ENCODE assay signal across 21 cellular contexts in genomic region chr3:37255990-37256308, GRCh38. TPM values are rescaled to one million over a fixed set of nuclear protein-coding genes. Genes with fewer than 3 reads are reported as not detected.
A peak's percentile ranks its signal among the peaks of the same experiment; 100 is the strongest.
DNase-seq lines count a peak whose midpoint lies in the region; FAIRE-seq and TF ChIP-seq lines count a peak whose summit lies in the region.
"Had no signal": no experiment of that assay in that cellular context is flagged by ENCODE, and none has a peak within 500 bp of the region (broad histone marks: within the 10 kb centered on the region; RNA-seq: fewer than 3 reads in every experiment).

No MANE protein-coding gene starts in this region.

- no peak overlapping the region for H3K27ac ChIP-seq in small intestine (ENCODE audit: low read depth in 1 of 2, low read length in 1 of 2)
- H3K27ac ChIP-seq: colonic mucosa had no signal

- no peaks in the 10 kb centered on the region for H3K9me3 Mint-ChIP-seq in HFFc6
- H3K9me3 Mint-ChIP-seq in nephron progenitor cell, result no peaks in the 10 kb centered on the region
- H3K9me3 Mint-ChIP-seq: T-helper 2 cell treated with Interferon-gamma antibody and Interleukin-4, amounts not matched to agents 5 μg/mL and 100 μg/mL, for 36 hours had no signal

- H3K4me3 ChIP-seq in small intestine (ENCODE audit: low read depth in 1 of 2, low read length in 2 of 2), result no peak overlapping the region
- H3K4me3 ChIP-seq: colonic mucosa, mucosa of descending colon had no signal

- H3K4me1 Mint-ChIP-seq in HFFc6 (ENCODE audit: low read depth) (peaks cover 23% of the 10 kb centered on the region), nephron progenitor cell (peaks cover 5% of the 10 kb centered on the region)

- DNase-seq in EH (ENCODE audit: low read depth) (peak; percentile 74), HFFc6 (no peak), RPMI7951 (ENCODE audit: low read depth) (peak; percentile 84), nephron progenitor cell (no peak), NCI-H748 treated with DMSO at 0.1 percent for 48 hours (lab: John Stamatoyannopoulos, UW) (no peak), SHP77 (lab: John Stamatoyannopoulos, UW) (no peak), small intestine (no peak), T-helper 2 cell (no peak)
- DNase-seq: activated gamma-delta T cell treated with Interleukin-2 at 50 U/mL for 16 hours; BE2C; colonic mucosa; hypothalamus; islet precursor cell; mucosa of descending colon; NCI-H1694; NCI-H526 treated with DMSO at 0.1 percent for 48 hours; SIG-M5; stimulated activated CD4-positive, alpha-beta T cell treated with anti-CD3 and anti-CD28 coated beads, Interleukin-12 subunit alpha, Interleukin-12 subunit beta, amount 100 ng/mL, for 4 hours had no signal

- H3K27me3 Mint-ChIP-seq in HFFc6 (ENCODE audit: insufficient read depth), result no peaks in the 10 kb centered on the region
- H3K27me3 Mint-ChIP-seq in nephron progenitor cell (ENCODE audit: low read depth, poor library complexity), result no peaks in the 10 kb centered on the region

- no peaks in the 10 kb centered on the region for H3K9me3 ChIP-seq in small intestine (ENCODE audit: control insufficient read depth, low read depth)
- H3K9me3 ChIP-seq: BE2C, colonic mucosa, mucosa of descending colon had no signal

- no peak overlapping the region for H3K4me3 Mint-ChIP-seq in HFFc6
- H3K4me3 Mint-ChIP-seq in nephron progenitor cell, result no peak overlapping the region
- H3K4me3 Mint-ChIP-seq: T-helper 2 cell treated with Interferon-gamma antibody and Interleukin-4, amounts not matched to agents 5 μg/mL and 100 μg/mL, for 36 hours had no signal

- H3K27me3 ChIP-seq in small intestine (ENCODE audit: control insufficient read depth in 2 of 2, insufficient read depth in 2 of 2, low read length in 2 of 2), result no peaks in the 10 kb centered on the region
- H3K27me3 ChIP-seq: BE2C, colonic mucosa had no signal

- H3K36me3 Mint-ChIP-seq in HFFc6 (ENCODE audit: low read depth) (peaks cover 38% of the 10 kb centered on the region), nephron progenitor cell (ENCODE audit: low read depth) (peaks cover 62% of the 10 kb centered on the region)

- WGBS in small intestine, 3 donors, result 93 to 99% (median 96%) methylated on average over 2 of the region's 2 CpGs

- peaks cover 3% of the 10 kb centered on the region in 2 donors for H3K36me3 ChIP-seq in small intestine (ENCODE audit: control insufficient read depth in 2 of 2, insufficient read depth in 2 of 2, low read length in 2 of 2)
- H3K36me3 ChIP-seq: BE2C, colonic mucosa had no signal

- H3K4me1 ChIP-seq in small intestine (ENCODE audit: control insufficient read depth in 2 of 2, insufficient read depth in 1 of 2, low read depth in 1 of 2, low read length in 1 of 2), result no peaks in the 10 kb centered on the region
- H3K4me1 ChIP-seq: BE2C, colonic mucosa had no signal

- H3K27ac Mint-ChIP-seq in HFFc6, result 0 out of 2 replicates have a peak overlapping the region, but pooled peaks have one; percentile 18
- peak overlapping the region; percentile 20 for H3K27ac Mint-ChIP-seq in nephron progenitor cell
- H3K27ac Mint-ChIP-seq: T-helper 2 cell treated with Interferon-gamma antibody and Interleukin-4, amounts not matched to agents 5 μg/mL and 100 μg/mL, for 36 hours had no signal

- TF ChIP-seq CTCF in HFFc6 (IDR thresholded peaks at IDR 0.05), result no peak
- no peak for TF ChIP-seq CTCF in nephron progenitor cell (IDR thresholded peaks at IDR 0.05)

- no peak for FAIRE-seq in small intestine (lab: Jason Lieb, UNC)
- FAIRE-seq: GM12891, GM19239 had no signal

RNA-seq across cellular contexts. Expression of gene GOLGA4, which starts 12.9 kb away (rescaled TPM):
- total RNA-seq in HFFc6 (2021; fragmentation: NEBNext Ultra II Directional; extraction: Animal tissue kit (Norgen Biotek cat#: 25700)), result 10 to 100 TPM; 74.4 to 88.3 (median 83.0) TPM
- total RNA-seq in RPMI7951 (2014; rRNA removed; shearing (Covaris generic)), result 42.7 and 52.5 TPM in 2 replicates
- 100 to 1,000 TPM in 1 of 3 donors, 10 to 100 TPM in 2; 37.8 to 132 (median 72.7) TPM for polyA plus RNA-seq in small intestine

Comparison
In these comparisons a context has a peak if more than half of its experiments do, and no peak if none do; other contexts are left out.
1. DNase-seq: peak in EH (single experiment) and RPMI7951 (single experiment); none in HFFc6 (single experiment), nephron progenitor cell (single experiment), NCI-H748 treated with DMSO at 0.1 percent for 48 hours (single experiment), SHP77 (0 of 2), small intestine (single experiment) and T-helper 2 cell (0 of 5).